10 cellular contexts compared by ENCODE assay signal in the genomic region with DNA sequence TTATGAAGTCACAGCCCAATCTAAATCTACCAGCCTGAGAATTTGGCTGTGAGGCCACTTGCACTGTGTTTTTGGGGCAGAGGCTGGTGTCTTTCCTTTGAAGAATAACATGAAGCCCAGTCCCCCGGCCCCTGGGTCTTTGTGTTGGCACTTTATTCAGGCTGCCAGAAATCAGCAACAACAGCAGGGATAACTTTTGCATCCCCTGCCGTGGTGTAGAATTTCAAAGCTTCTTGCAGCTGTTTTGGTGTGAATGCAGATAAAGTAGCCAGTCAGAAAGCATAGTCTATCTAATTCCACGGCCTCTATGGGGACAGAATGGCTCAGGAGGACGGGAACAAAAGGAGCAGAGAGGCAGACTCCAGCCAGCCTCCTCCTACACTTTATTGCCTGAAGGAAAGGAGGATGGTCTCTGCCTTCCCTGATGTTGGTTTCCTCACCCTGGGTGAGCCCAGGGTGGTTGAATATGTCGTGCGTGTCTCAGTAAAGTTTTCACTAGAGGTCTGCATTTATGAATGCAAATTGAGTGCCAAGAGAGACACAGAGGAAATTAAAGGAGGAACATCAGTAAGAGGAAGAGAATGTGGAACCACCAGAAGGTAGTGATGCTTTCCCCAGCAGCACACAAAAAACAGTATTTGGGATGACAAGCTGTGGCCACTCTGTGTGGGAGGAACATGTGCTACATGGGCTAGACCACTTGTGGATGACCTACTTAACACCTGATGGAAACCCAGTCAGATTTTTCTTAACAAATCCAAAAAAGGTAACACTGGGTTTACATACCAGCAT.
DNase-seq lines count a peak whose midpoint lies in the region; ATAC-seq lines count a peak whose summit lies in the region.
"Had no signal": no experiment of that assay in that cellular context is flagged by ENCODE, and none has a peak within 500 bp of the region (broad histone marks: within the 10 kb centered on the region; RNA-seq: fewer than 3 reads in every experiment).

No MANE protein-coding gene starts in this region.

- H3K27ac ChIP-seq in HUES48 (ENCODE audit: low read depth, low read length) (peak overlapping the region; percentile 79), caudate nucleus (ENCODE audit: low read depth, low read length) (peak overlapping the region; percentile 68), mesodermal cell (ENCODE audit: low read depth, low read length, severe bottlenecking) (peak overlapping the region; percentile 50)

- DNase-seq in CD1c-positive myeloid dendritic cell (ENCODE audit: extremely low spot score) (peak; percentile 59), caudate nucleus (lab: John Stamatoyannopoulos, UW) (no peak), pons (ENCODE audit: low spot score) (no peak), NCI-H82 (lab: John Stamatoyannopoulos, UW) (no peak)
- no peak for DNase-seq in activated CD8-positive, alpha-beta memory T cell treated with anti-CD3 and anti-CD28 coated beads, Interleukin-2, amount 50 U/mL, for 4 hours
- DNase-seq: effector memory CD4-positive, alpha-beta T cell; NCI-H526 treated with DMSO at 0.1 percent for 48 hours had no signal

- no peaks in the 10 kb centered on the region for H3K27me3 ChIP-seq in HUES48 (ENCODE audit: control insufficient read depth, insufficient read depth, low read length)

- peaks cover 13% of the 10 kb centered on the region for H3K4me1 ChIP-seq in HUES48 (ENCODE audit: control insufficient read depth, insufficient read depth, low read length)
- no peaks in the 10 kb centered on the region for H3K4me1 ChIP-seq in mesodermal cell (ENCODE audit: control insufficient read depth, insufficient read depth, low read length, poor library complexity, severe bottlenecking)

- H3K9ac ChIP-seq in HUES48 (ENCODE audit: low read depth, low read length), result no peak overlapping the region

- no peaks in the 10 kb centered on the region for H3K36me3 ChIP-seq in HUES48 (ENCODE audit: control insufficient read depth, insufficient read depth, low read length)
- peaks cover 57% of the 10 kb centered on the region for H3K36me3 ChIP-seq in mesodermal cell (ENCODE audit: control insufficient read depth, insufficient read depth, low read length)

- peak overlapping the region; percentile 11; the same call in 1 of the 2 replicates for H3K4me3 ChIP-seq in HUES48 (ENCODE audit: low read depth, low read length)
- H3K4me3 ChIP-seq in mesodermal cell (ENCODE audit: extremely low read depth, insufficient read depth, low read length, poor library complexity, severe bottlenecking), result no peak overlapping the region

- H3K9me3 ChIP-seq in HUES48 (ENCODE audit: control insufficient read depth, insufficient read depth, low read length) (peaks cover 11% of the 10 kb centered on the region), mesodermal cell (ENCODE audit: control insufficient read depth, low read length) (peaks cover 20% of the 10 kb centered on the region)

- no peak for ATAC-seq in HG02840 (IDR thresholded peaks at IDR 0.05; ENCODE audit: low FRiP score, unreplicated experiment)

- WGBS in mesodermal cell (ENCODE audit: insufficient coverage in 2 of 2), 2 experiments, result 21 to 29% methylated on average over 3 to 4 of the region's 6 CpGs
